8 cellular contexts compared by ENCODE assay signal in genomic region chr4:183444149-183444952, GRCh38. TPM values are rescaled to one million over a fixed set of nuclear protein-coding genes. Genes with fewer than 3 reads are reported as not detected.
DNase-seq lines count a peak whose midpoint lies in the region; ATAC-seq, FAIRE-seq and TF ChIP-seq lines count a peak whose summit lies in the region.

A gene with protein sequence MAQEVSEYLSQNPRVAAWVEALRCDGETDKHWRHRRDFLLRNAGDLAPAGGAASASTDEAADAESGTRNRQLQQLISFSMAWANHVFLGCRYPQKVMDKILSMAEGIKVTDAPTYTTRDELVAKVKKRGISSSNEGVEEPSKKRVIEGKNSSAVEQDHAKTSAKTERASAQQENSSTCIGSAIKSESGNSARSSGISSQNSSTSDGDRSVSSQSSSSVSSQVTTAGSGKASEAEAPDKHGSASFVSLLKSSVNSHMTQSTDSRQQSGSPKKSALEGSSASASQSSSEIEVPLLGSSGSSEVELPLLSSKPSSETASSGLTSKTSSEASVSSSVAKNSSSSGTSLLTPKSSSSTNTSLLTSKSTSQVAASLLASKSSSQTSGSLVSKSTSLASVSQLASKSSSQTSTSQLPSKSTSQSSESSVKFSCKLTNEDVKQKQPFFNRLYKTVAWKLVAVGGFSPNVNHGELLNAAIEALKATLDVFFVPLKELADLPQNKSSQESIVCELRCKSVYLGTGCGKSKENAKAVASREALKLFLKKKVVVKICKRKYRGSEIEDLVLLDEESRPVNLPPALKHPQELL (plus strand): TSS chr4:183444636. CDS start chr4:183444798, 162 bp downstream.

- intact Hi-C loops in activated naive CD4-positive, alpha-beta T cell treated with anti-CD3 and anti-CD28 coated beads for 36 hours (cut with micrococcal nuclease), result loop anchor here (1.0 to 10.0 kb wide), 11 partner anchors 14 to 1760 kb away; partner anchors contain the start of genes CFAP97, IRF2, RWDD4 and SNX25

- peaks cover 34 to 35% of the 10 kb centered on the region in 2 experiments for H3K4me1 ChIP-seq in neutrophil (ENCODE audit: control insufficient read depth in 1 of 2, insufficient read depth in 1 of 2, low read depth in 1 of 2, low read length in 1 of 2)

- TF ChIP-seq CTCF in GM10248 (IDR thresholded peaks at IDR 0.05; ENCODE audit: control extremely low read depth, extremely low read depth, low read depth, missing control alignments), result no peak
- TF ChIP-seq CTCF in NB4 (IDR thresholded peaks at IDR 0.05; ENCODE audit: low read depth, low read length), result peak; percentile 0
- no peak for TF ChIP-seq CTCF in neutrophil (IDR thresholded peaks at IDR 0.05)

- TF ChIP-seq POLR2A in NB4 (IDR thresholded peaks at IDR 0.05; ENCODE audit: extremely low read depth, insufficient read length), result peak; percentile 69

- peak within 1 kb of the TSS; percentile 98 for H3K27ac Mint-ChIP-seq in activated naive CD4-positive, alpha-beta T cell treated with anti-CD3 and anti-CD28 coated beads for 36 hours

- peaks cover 40% of the 10 kb centered on the region for H3K4me1 Mint-ChIP-seq in activated naive CD4-positive, alpha-beta T cell treated with anti-CD3 and anti-CD28 coated beads for 36 hours (ENCODE audit: low read depth)

- H3K9me3 Mint-ChIP-seq in activated naive CD4-positive, alpha-beta T cell treated with anti-CD3 and anti-CD28 coated beads for 36 hours, result no peaks in the 10 kb centered on the region

- peaks cover 25% of the 10 kb centered on the region for H3K36me3 ChIP-seq in neutrophil

- H3K4me3 ChIP-seq in NB4 (ENCODE audit: low read depth, low read length), result peak within 1 kb of the TSS; percentile 93
- H3K4me3 ChIP-seq in neutrophil (ENCODE audit: low read depth in 1 of 2, low read length in 1 of 2), result peak within 1 kb of the TSS; percentile 81 to 93

- H3K4me3 Mint-ChIP-seq in activated naive CD4-positive, alpha-beta T cell treated with anti-CD3 and anti-CD28 coated beads for 36 hours, result peak within 1 kb of the TSS; percentile 99

- CTCF ChIA-PET in GM10248 (lab: Yijun Ruan, JAX), result interaction anchor here (0.8 to 1.7 kb wide), 8 partner anchors 10 to 245 kb away, joined by 3 to 6 read pairs (median 3); no protein-coding TSS in a partner anchor
- CTCF ChIA-PET in activated naive CD4-positive, alpha-beta T cell treated with anti-CD3 and anti-CD28 coated beads for 36 hours (lab: Charles Lee), result interaction anchor here (0.6 to 1.9 kb wide), 7 partner anchors 8 to 526 kb away, joined by 3 to 7 read pairs (median 3); no protein-coding TSS in a partner anchor

- peak; percentile 92 for DNase-seq in GM10248 (ENCODE audit: extremely low spot score)
- DNase-seq in NB4 (ENCODE audit: low read depth), result peak; percentile 96
- peak; percentile 93 for DNase-seq in SK-N-DZ (ENCODE audit: low spot score)
- DNase-seq in activated naive CD4-positive, alpha-beta T cell treated with anti-CD3 and anti-CD28 coated beads for 36 hours, result peak; percentile 92
- peak; percentile 87 to 91 for DNase-seq in frontal cortex (ENCODE audit: low spot score in 2 of 2)
- peak; percentile 70 to 97 (median 88) for DNase-seq in substantia nigra (lab: John Stamatoyannopoulos, UW)

- H3K27ac ChIP-seq in neutrophil, result peak within 1 kb of the TSS; percentile 87
- peak within 1 kb of the TSS; percentile 93 for H3K27ac ChIP-seq in substantia nigra (ENCODE audit: low read depth, low read length, poor library complexity, severe bottlenecking)

- POLR2A ChIA-PET in GM10248 (lab: Yijun Ruan, JAX), result interaction anchor here (0.5 to 1.4 kb wide), 2 partner anchors 18 to 984 kb away, joined by 3 read pairs; no protein-coding TSS in a partner anchor

- no peaks in the 10 kb centered on the region for H3K27me3 Mint-ChIP-seq in activated naive CD4-positive, alpha-beta T cell treated with anti-CD3 and anti-CD28 coated beads for 36 hours (ENCODE audit: low read depth)

- H3K36me3 Mint-ChIP-seq in activated naive CD4-positive, alpha-beta T cell treated with anti-CD3 and anti-CD28 coated beads for 36 hours (ENCODE audit: low read depth), result peaks cover 31% of the 10 kb centered on the region

- ATAC-seq in HG02571 (IDR thresholded peaks at IDR 0.05; ENCODE audit: unreplicated experiment), result peak; percentile 85

- no peaks in the 10 kb centered on the region for H3K9me3 ChIP-seq in neutrophil

- FAIRE-seq in frontal cortex (lab: Jason Lieb, UNC), result no peak

- H3K27me3 ChIP-seq in neutrophil, result no peaks in the 10 kb centered on the region

RNA-seq across cellular contexts. Expression of the gene that starts here (rescaled TPM):
- 20.7 and 29.7 TPM in 2 replicates for polyA plus RNA-seq in SK-N-DZ (2014; cell fraction: cytosol; rRNA removed)
- 23.2 and 23.8 TPM in 2 replicates for polyA plus RNA-seq in SK-N-DZ (2014; cell fraction: nucleus; rRNA removed)
- total RNA-seq in activated naive CD4-positive, alpha-beta T cell treated with anti-CD3 and anti-CD28 coated beads for 36 hours, result 10 to 100 TPM; 26.5 to 26.7 TPM
- total RNA-seq in frontal cortex, result 25.3 TPM

Comparison
In these comparisons a context has a peak if more than half of its experiments do, and no peak if none do; other contexts are left out.
1. Peak in every context shown above with its lines: DNase-seq, ATAC-seq, H3K4me3 ChIP-seq and H3K27ac ChIP-seq.